Comparison of ENCODE assay signal across 10 cellular contexts in the genomic region with DNA sequence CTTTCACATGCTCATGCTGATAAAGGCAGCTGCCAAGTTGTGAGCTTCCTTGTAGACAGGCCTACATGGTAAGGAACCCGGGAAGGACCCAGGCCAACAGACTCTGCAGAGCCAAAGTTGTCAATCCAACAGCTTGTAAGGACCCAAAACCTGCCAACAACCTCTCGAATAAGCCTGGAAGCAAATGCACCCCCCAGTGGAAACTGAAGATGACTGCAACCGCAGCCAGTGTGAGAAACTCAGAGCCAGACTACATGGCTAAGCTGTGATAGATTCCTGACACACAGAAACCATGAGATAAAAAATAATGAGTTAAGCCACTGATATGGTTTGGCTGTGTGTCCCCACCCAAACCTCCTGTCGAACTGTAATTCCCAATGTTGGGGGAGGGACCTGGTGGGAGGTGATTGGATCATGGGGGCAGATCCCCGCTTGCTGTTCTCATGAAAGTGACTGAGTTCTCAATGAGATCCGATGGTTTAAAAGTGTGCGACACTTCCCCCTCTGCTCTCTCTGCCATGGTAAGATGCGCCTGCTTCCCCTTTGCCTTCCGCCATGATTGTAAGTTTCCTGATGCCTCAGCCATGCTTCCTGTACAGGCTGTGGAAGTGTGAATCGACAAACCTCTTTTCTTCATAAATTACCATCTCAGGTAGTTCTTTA. TPM values are rescaled to one million over a fixed set of nuclear protein-coding genes. Genes with fewer than 3 reads are reported as not detected.
DNase-seq lines count a peak whose midpoint lies in the region; FAIRE-seq and TF ChIP-seq lines count a peak whose summit lies in the region.
"Had no signal": no experiment of that assay in that cellular context is flagged by ENCODE, and none has a peak within 500 bp of the region (broad histone marks: within the 10 kb centered on the region; RNA-seq: fewer than 3 reads in every experiment).

No MANE protein-coding gene starts in this region.

- H3K27me3 ChIP-seq in endothelial cell of umbilical vein (ENCODE audit: control insufficient read depth in 2 of 2, insufficient read depth in 2 of 2, low read length in 2 of 2) = peaks cover 0 to 10% of the 10 kb centered on the region in 2 experiments

- POLR2A ChIA-PET in endothelial cell of umbilical vein (lab: Charles Lee) = no interaction called here

- BruUV-seq in endothelial cell of umbilical vein (replicated peaks; lab: Mats Ljungman, UMichigan) = no TSS peak

- H2AFZ ChIP-seq in endothelial cell of umbilical vein (ENCODE audit: low read depth, low read length) = no peak overlapping the region

- no peak overlapping the region for H3K9ac ChIP-seq in endothelial cell of umbilical vein (replicated peaks; ENCODE audit: extremely low read depth, insufficient read depth, low read length)

- TF ChIP-seq CTCF in endothelial cell of umbilical vein (IDR thresholded peaks at IDR 0.05; ENCODE audit: extremely low read depth in 1 of 2, insufficient read depth in 1 of 2, low read depth in 1 of 2, low read length in 2 of 2) = peak; percentile 20 to 55

- TF ChIP-seq POLR2A in endothelial cell of umbilical vein (IDR thresholded peaks at IDR 0.05; ENCODE audit: low read depth, low read length) = no peak

- H3K9me1 ChIP-seq in endothelial cell of umbilical vein (replicated peaks; ENCODE audit: control insufficient read depth, extremely low read depth, insufficient read depth, low read length) = no peaks in the 10 kb centered on the region

- H3K4me3 ChIP-seq in endothelial cell of umbilical vein (replicated peaks in 1 of 3; ENCODE audit: insufficient read depth in 1 of 3, low read depth in 1 of 3, low read length in 3 of 3) = no peak overlapping the region

- CTCF ChIA-PET in endothelial cell of umbilical vein (lab: Charles Lee) = interaction anchor here (0.6 to 2.5 kb wide), 12 partner anchors 9 to 337 kb away, joined by 3 to 16 read pairs (median 3); no protein-coding TSS in a partner anchor

- H3K4me2 ChIP-seq in endothelial cell of umbilical vein (ENCODE audit: insufficient read depth, low read length) = no peak overlapping the region

- dilution Hi-C loops in endothelial cell of umbilical vein (cut with MboI; ENCODE audit: extremely low pct_ligation_motif_present, low sequenced_read_pairs) = no loop called here

- intact Hi-C loops in endothelial cell of umbilical vein (cut with micrococcal nuclease) = no loop called here

- H4K20me1 ChIP-seq in endothelial cell of umbilical vein (replicated peaks; ENCODE audit: control insufficient read depth, extremely low read depth, insufficient read depth, low read length) = no peaks in the 10 kb centered on the region

- peak; percentile 23 for DNase-seq in stimulated activated CD4-positive, alpha-beta T cell treated with anti-CD3 and anti-CD28 coated beads, Interleukin-15, amount 100 ng/mL, for 24 hours
- DNase-seq in stimulated activated CD4-positive, alpha-beta T cell treated with anti-CD3 and anti-CD28 coated beads, Interleukin-12 subunit alpha, Interleukin-12 subunit beta, amount 100 ng/mL, for 4 hours = no peak
- peak; percentile 42 for DNase-seq in NCI-H69 (lab: John Stamatoyannopoulos, UW)
- peak; percentile 32 for DNase-seq in endothelial cell of umbilical vein (ENCODE audit: low read depth, low spot score)
- no peak for DNase-seq in hippocampal formation (lab: John Stamatoyannopoulos, UW)
- no peak for DNase-seq in pons (ENCODE audit: low spot score)
- DNase-seq in central memory CD4-positive, alpha-beta T cell = no peak
- no peak for DNase-seq in CD1c-positive myeloid dendritic cell (ENCODE audit: extremely low spot score)

- no peaks in the 10 kb centered on the region for H3K9me3 ChIP-seq in endothelial cell of umbilical vein (replicated peaks; ENCODE audit: control insufficient read depth, insufficient read depth, low read length)

- no peaks in the 10 kb centered on the region for H3K79me2 ChIP-seq in endothelial cell of umbilical vein (ENCODE audit: control insufficient read depth, insufficient read depth, low read length)

- no peaks in the 10 kb centered on the region for H3K36me3 ChIP-seq in endothelial cell of umbilical vein (ENCODE audit: control insufficient read depth in 2 of 2, extremely low read depth in 1 of 2, insufficient read depth in 2 of 2, low read length in 2 of 2)

- H3K4me1 ChIP-seq in endothelial cell of umbilical vein (ENCODE audit: control insufficient read depth, extremely low read depth, insufficient read depth, low read length) = no peaks in the 10 kb centered on the region

- H3K27ac ChIP-seq in endothelial cell of umbilical vein (ENCODE audit: insufficient read depth, low read depth, low read length) = no peak overlapping the region
- H3K27ac ChIP-seq: epithelial cell of prostate had no signal

- peak; percentile 68 for FAIRE-seq in endothelial cell of umbilical vein (lab: Jason Lieb, UNC)

TF ChIP-seq in endothelial cell of umbilical vein, 7 proteins besides CTCF, POLR2A, EP300 and RAD21:
- no peak for TF ChIP-seq FOS (IDR thresholded peaks at IDR 0.05; ENCODE audit: borderline replicate concordance, insufficient read depth, low read length)
- TF ChIP-seq JUN (IDR thresholded peaks at IDR 0.05; ENCODE audit: borderline replicate concordance, insufficient read depth, insufficient read length, low read depth) = no peak
- TF ChIP-seq GATA2 (IDR thresholded peaks at IDR 0.05; ENCODE audit: insufficient read depth, insufficient read length, low read depth, low read length) = no peak
- TF ChIP-seq MAX (IDR thresholded peaks at IDR 0.05; ENCODE audit: insufficient read depth, insufficient read length) = no peak
- no peak for TF ChIP-seq POLR2AphosphoS5 (IDR thresholded peaks at IDR 0.05; ENCODE audit: insufficient read depth, low read depth, low read length)
- TF ChIP-seq MYC (IDR thresholded peaks at IDR 0.05; ENCODE audit: low read depth, low read length) = no peak
- no peak for TF ChIP-seq EZH2 (IDR thresholded peaks at IDR 0.05; ENCODE audit: borderline replicate concordance, low read depth, low read length, severe bottlenecking)

RNA-seq across cellular contexts. Expression of gene CLPSL2, which starts 18.8 kb away (rescaled TPM):
- not detected in 2 replicates for total RNA-seq in endothelial cell of umbilical vein
- polyA plus RNA-seq in endothelial cell of umbilical vein = not detected in 2 replicates
- not detected in 2 replicates for polyA plus RNA-seq in endothelial cell of umbilical vein (2011; cell fraction: cytosol; rRNA removed)
- not detected in 2 replicates for polyA plus RNA-seq in endothelial cell of umbilical vein (2011; cell fraction: nucleus; rRNA removed)
- not detected in 2 replicates for polyA plus RNA-seq in endothelial cell of umbilical vein (2012)
- not detected in 2 replicates for polyA minus RNA-seq in endothelial cell of umbilical vein
- not detected for polyA minus RNA-seq in endothelial cell of umbilical vein (2011; cell fraction: cytosol; rRNA and poly(A)+ RNA removed)
- not detected in 2 replicates for polyA minus RNA-seq in endothelial cell of umbilical vein (2011; cell fraction: nucleus; rRNA and poly(A)+ RNA removed)
- total RNA-seq: T-cell had no signal

RNA-seq across cellular contexts. Expression of gene ARMC12, which starts 20.8 kb away (rescaled TPM):
- 0.90 and 0.91 TPM in 2 replicates for total RNA-seq in endothelial cell of umbilical vein
- 1.9 and 2.1 TPM in 2 replicates for polyA plus RNA-seq in endothelial cell of umbilical vein
- polyA plus RNA-seq in endothelial cell of umbilical vein (2011; cell fraction: cytosol; rRNA removed) = 0.59 and 0.68 TPM in 2 replicates
- polyA plus RNA-seq in endothelial cell of umbilical vein (2011; cell fraction: nucleus; rRNA removed) = 6.1 and 8.3 TPM in 2 replicates
- 0.72 and 0.91 TPM in 2 replicates for polyA plus RNA-seq in endothelial cell of umbilical vein (2012)
- 0.36 and 1.00 TPM in 2 replicates for polyA minus RNA-seq in endothelial cell of umbilical vein
- polyA minus RNA-seq in endothelial cell of umbilical vein (2011; cell fraction: cytosol; rRNA and poly(A)+ RNA removed) = not detected
- 1.1 TPM in 1 of 2 replicates, not detected in the other for polyA minus RNA-seq in endothelial cell of umbilical vein (2011; cell fraction: nucleus; rRNA and poly(A)+ RNA removed)

RNA-seq across cellular contexts. Expression of gene CLPSL1, which starts 23.2 kb away (rescaled TPM):
- total RNA-seq in endothelial cell of umbilical vein = not detected in 2 replicates
- polyA plus RNA-seq in endothelial cell of umbilical vein = not detected in 2 replicates
- polyA plus RNA-seq in endothelial cell of umbilical vein (2011; cell fraction: cytosol; rRNA removed) = not detected in 2 replicates
- polyA plus RNA-seq in endothelial cell of umbilical vein (2011; cell fraction: nucleus; rRNA removed) = not detected in 2 replicates
- polyA plus RNA-seq in endothelial cell of umbilical vein (2012) = not detected in 2 replicates
- not detected in 2 replicates for polyA minus RNA-seq in endothelial cell of umbilical vein
- polyA minus RNA-seq in endothelial cell of umbilical vein (2011; cell fraction: cytosol; rRNA and poly(A)+ RNA removed) = not detected
- polyA minus RNA-seq in endothelial cell of umbilical vein (2011; cell fraction: nucleus; rRNA and poly(A)+ RNA removed) = not detected in 2 replicates
- total RNA-seq: T-cell had no signal

RNA-seq across cellular contexts. Expression of gene CLPS, which starts 39.5 kb away (rescaled TPM):
- not detected in 2 replicates for total RNA-seq in endothelial cell of umbilical vein
- polyA plus RNA-seq in endothelial cell of umbilical vein = not detected in 2 replicates
- polyA plus RNA-seq in endothelial cell of umbilical vein (2011; cell fraction: cytosol; rRNA removed) = not detected in 2 replicates
- not detected in 2 replicates for polyA plus RNA-seq in endothelial cell of umbilical vein (2011; cell fraction: nucleus; rRNA removed)
- not detected in 2 replicates for polyA plus RNA-seq in endothelial cell of umbilical vein (2012)
- not detected in 2 replicates for polyA minus RNA-seq in endothelial cell of umbilical vein
- not detected for polyA minus RNA-seq in endothelial cell of umbilical vein (2011; cell fraction: cytosol; rRNA and poly(A)+ RNA removed)
- not detected in 2 replicates for polyA minus RNA-seq in endothelial cell of umbilical vein (2011; cell fraction: nucleus; rRNA and poly(A)+ RNA removed)

RNA-seq across cellular contexts. Expression of gene LHFPL5, which starts 47.6 kb away (rescaled TPM):
- not detected in 2 replicates for total RNA-seq in endothelial cell of umbilical vein
- not detected in 2 replicates for polyA plus RNA-seq in endothelial cell of umbilical vein
- not detected in 2 replicates for polyA plus RNA-seq in endothelial cell of umbilical vein (2011; cell fraction: cytosol; rRNA removed)
- not detected in 2 replicates for polyA plus RNA-seq in endothelial cell of umbilical vein (2011; cell fraction: nucleus; rRNA removed)
- polyA plus RNA-seq in endothelial cell of umbilical vein (2012) = not detected in 2 replicates
- not detected in 2 replicates for polyA minus RNA-seq in endothelial cell of umbilical vein
- polyA minus RNA-seq in endothelial cell of umbilical vein (2011; cell fraction: cytosol; rRNA and poly(A)+ RNA removed) = not detected
- polyA minus RNA-seq in endothelial cell of umbilical vein (2011; cell fraction: nucleus; rRNA and poly(A)+ RNA removed) = not detected in 2 replicates
- total RNA-seq: T-cell had no signal

Comparison
In these comparisons a context has a peak if more than half of its experiments do, and no peak if none do; other contexts are left out.
1. DNase-seq: peak in stimulated activated CD4-positive, alpha-beta T cell treated with anti-CD3 and anti-CD28 coated beads, Interleukin-15, amount 100 ng/mL, for 24 hours (single experiment), NCI-H69 (single experiment) and endothelial cell of umbilical vein (single experiment); none in stimulated activated CD4-positive, alpha-beta T cell treated with anti-CD3 and anti-CD28 coated beads, Interleukin-12 subunit alpha, Interleukin-12 subunit beta, amount 100 ng/mL, for 4 hours (single experiment), hippocampal formation (0 of 2), pons (single experiment), central memory CD4-positive, alpha-beta T cell (single experiment) and CD1c-positive myeloid dendritic cell (single experiment).